8 cellular contexts compared by ENCODE assay signal in the genomic region with DNA sequence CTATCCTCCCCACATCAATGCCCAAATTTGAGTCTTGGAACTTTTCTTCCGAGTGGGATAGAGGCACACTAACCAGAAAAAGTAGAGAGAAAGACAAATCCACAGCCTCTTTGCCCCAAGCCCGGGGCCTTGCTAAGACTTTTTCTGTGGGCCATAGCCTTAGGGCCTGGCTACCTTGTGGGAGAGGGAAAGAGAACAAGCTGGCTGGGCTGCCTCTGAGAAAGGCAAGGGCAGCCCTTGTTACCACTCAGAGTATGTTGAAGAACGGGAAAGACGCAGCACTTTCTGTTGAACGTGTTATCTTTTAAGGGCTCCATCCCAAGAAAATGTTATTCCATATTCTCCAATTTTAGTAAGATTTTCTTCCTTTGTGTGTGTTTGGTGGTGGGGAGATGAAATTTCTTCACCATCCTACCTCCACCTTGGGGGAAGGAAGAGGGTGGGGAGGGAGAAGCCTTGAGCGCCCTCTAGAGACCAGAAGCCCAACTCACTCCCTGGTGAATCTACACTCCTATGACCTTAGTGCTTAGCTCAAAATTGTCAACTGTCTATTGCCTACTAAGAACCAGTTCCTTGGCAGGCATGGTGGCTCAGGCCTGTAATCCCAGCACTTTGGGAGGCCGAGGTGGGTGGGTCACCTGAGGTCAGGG. TPM values are rescaled to one million over a fixed set of nuclear protein-coding genes. Genes with fewer than 3 reads are reported as not detected.
DNase-seq lines count a peak whose midpoint lies in the region; ATAC-seq and TF ChIP-seq lines count a peak whose summit lies in the region.

No MANE protein-coding gene starts in this region.

- TF ChIP-seq RAD21 in liver (IDR thresholded peaks at IDR 0.05), result peak in 1 of 2 donors; percentile 43

- H3K4me1 ChIP-seq in A673 (ENCODE audit: insufficient read depth, low read length, poor library complexity, severe bottlenecking) (no peaks in the 10 kb centered on the region), liver (ENCODE audit: control insufficient read depth in 4 of 4, insufficient read depth in 4 of 4, low read length in 3 of 4) (peaks cover 0 to 12% (median 6%) of the 10 kb centered on the region in 4 donors), suprapubic skin (peaks cover 13% of the 10 kb centered on the region), left lung (peaks cover 0 to 36% of the 10 kb centered on the region in 2 donors)

- TF ChIP-seq CTCF in A673 (conservative IDR thresholded peaks at IDR 0.05; ENCODE audit: low read depth, low read length) (peak; percentile 68), GM10248 (IDR thresholded peaks at IDR 0.05; ENCODE audit: control extremely low read depth, extremely low read depth, low read depth, missing control alignments) (peak; percentile 37), liver (IDR thresholded peaks at IDR 0.05; ENCODE audit: low read depth, low read length, missing input control) (peak; percentile 13), suprapubic skin (IDR thresholded peaks at IDR 0.05) (peak in 1 of 2 donors; percentile 42), left lung (IDR thresholded peaks at IDR 0.05) (peak in 1 of 2 donors; percentile 22)

- peaks cover 25% of the 10 kb centered on the region for H3K36me3 ChIP-seq in A673 (ENCODE audit: insufficient read depth, low read length, poor library complexity, severe bottlenecking)
- H3K36me3 ChIP-seq in liver (ENCODE audit: control insufficient read depth in 4 of 4, insufficient read depth in 3 of 4, low read depth in 1 of 4, low read length in 3 of 4), result peaks cover 0 to 2% (median 0%) of the 10 kb centered on the region in 4 donors
- no peaks in the 10 kb centered on the region for H3K36me3 ChIP-seq in suprapubic skin
- peaks cover 0 to 6% of the 10 kb centered on the region in 2 donors for H3K36me3 ChIP-seq in left lung

- H3K27ac ChIP-seq in A673 (ENCODE audit: low read depth, low read length, poor library complexity, severe bottlenecking) (no peak overlapping the region), liver (ENCODE audit: low read depth in 1 of 2, low read length in 2 of 2) (no peak overlapping the region), suprapubic skin (no peak overlapping the region), left lung (peak overlapping the region in 1 of 2 donors; percentile 24)

- CTCF ChIA-PET in A673 (lab: Charles Lee) (interaction anchor here (0.8 to 0.9 kb wide), 2 partner anchors 13 to 222 kb away, joined by 3 to 4 read pairs; no protein-coding TSS in a partner anchor), GM10248 (lab: Yijun Ruan, JAX) (interaction anchor here (0.9 to 2.9 kb wide), 7 partner anchors 12 to 222 kb away, joined by 3 to 13 read pairs (median 3); no protein-coding TSS in a partner anchor)

- POLR2A ChIA-PET in A673 (lab: Charles Lee; ENCODE audit: low non-redundant PET), result interaction anchor here (0.7 kb wide), 1 partner anchor 14 kb away, joined by 3 read pairs; no protein-coding TSS in a partner anchor
- POLR2A ChIA-PET in GM10248 (lab: Yijun Ruan, JAX), result interaction anchor here (0.7 kb wide), 1 partner anchor 87 kb away, joined by 3 read pairs; no protein-coding TSS in a partner anchor

- no peak for TF ChIP-seq EP300 in suprapubic skin (IDR thresholded peaks at IDR 0.05)

- no peak for TF ChIP-seq POLR2A in suprapubic skin (IDR thresholded peaks at IDR 0.05)

- 85% methylated on average over 7 of the region's 7 CpGs for WGBS in liver
- 85% methylated on average over 7 of the region's 7 CpGs for WGBS in suprapubic skin

- no peaks in the 10 kb centered on the region for H3K27me3 ChIP-seq in A673 (replicated peaks; ENCODE audit: insufficient read depth, low read depth, low read length, poor library complexity)
- H3K27me3 ChIP-seq in liver (ENCODE audit: control insufficient read depth in 4 of 4, insufficient read depth in 4 of 4, low read length in 3 of 4), result no peaks in the 10 kb centered on the region
- H3K27me3 ChIP-seq in suprapubic skin, result no peaks in the 10 kb centered on the region
- H3K27me3 ChIP-seq in left lung, result no peaks in the 10 kb centered on the region

- no peak for ATAC-seq in left lung

- intact Hi-C loops in A673 (cut with micrococcal nuclease; ENCODE audit: unreplicated experiment) (no loop called here), left lung (cut with DNase I) (no loop called here)

- no TSS peak for BruUV-seq in A673 (replicated peaks; lab: Mats Ljungman, UMichigan)

- H3K4me3 ChIP-seq in A673 (ENCODE audit: low read depth, low read length, poor library complexity, severe bottlenecking) (no peak overlapping the region), liver (ENCODE audit: low read depth in 1 of 3, low read length in 3 of 3) (no peak overlapping the region), suprapubic skin (no peak overlapping the region), left lung (no peak overlapping the region)

- no peak overlapping the region for H3K9ac ChIP-seq in liver (ENCODE audit: low read depth in 1 of 2, low read length in 2 of 2)

- no peaks in the 10 kb centered on the region for H3K9me3 ChIP-seq in A673 (ENCODE audit: low read depth, low read length, poor library complexity, severe bottlenecking)
- no peaks in the 10 kb centered on the region for H3K9me3 ChIP-seq in liver (ENCODE audit: control insufficient read depth in 4 of 4, low read length in 3 of 4)
- H3K9me3 ChIP-seq in suprapubic skin, result no peaks in the 10 kb centered on the region
- H3K9me3 ChIP-seq in left lung, result no peaks in the 10 kb centered on the region

- DNase-seq in A673 (ENCODE audit: low spot score), result peak; percentile 63
- peak; percentile 46 for DNase-seq in GM10248 (ENCODE audit: extremely low spot score)
- peak; percentile 12 for DNase-seq in NCI-H82 treated with DMSO at 0.1 percent for 48 hours (lab: John Stamatoyannopoulos, UW; ENCODE audit: unreplicated experiment)
- peak; percentile 38 for DNase-seq in activated naive CD4-positive, alpha-beta T cell treated with anti-CD3 and anti-CD28 coated beads, Interleukin-2, amount 50 U/mL, for 16 hours
- no peak for DNase-seq in NCI-H1105 treated with DMSO at 0.1 percent for 48 hours (lab: John Stamatoyannopoulos, UW)
- no peak for DNase-seq in suprapubic skin (ENCODE audit: low spot score in 2 of 2)
- no peak for DNase-seq in left lung

TF ChIP-seq in liver, 16 proteins besides CTCF, POLR2A, EP300 and RAD21:
- TF ChIP-seq YY1 (IDR thresholded peaks at IDR 0.05) (no peak), FOXA2 (IDR thresholded peaks at IDR 0.05) (no peak), HNF4A (conservative IDR thresholded peaks at IDR 0.05) (no peak), TAF1 (conservative IDR thresholded peaks at IDR 0.05) (no peak), EGR1 (IDR thresholded peaks at IDR 0.05; ENCODE audit: low read depth in 2 of 2) (no peak), JUND (IDR thresholded peaks at IDR 0.05) (no peak), SP1 (IDR thresholded peaks at IDR 0.05) (no peak), FOXA1 (IDR thresholded peaks at IDR 0.05) (no peak), RXRA (IDR thresholded peaks at IDR 0.05) (no peak), MAX (IDR thresholded peaks at IDR 0.05) (no peak), NR2F2 (IDR thresholded peaks at IDR 0.05) (no peak)
- TF ChIP-seq, protein P1, sequence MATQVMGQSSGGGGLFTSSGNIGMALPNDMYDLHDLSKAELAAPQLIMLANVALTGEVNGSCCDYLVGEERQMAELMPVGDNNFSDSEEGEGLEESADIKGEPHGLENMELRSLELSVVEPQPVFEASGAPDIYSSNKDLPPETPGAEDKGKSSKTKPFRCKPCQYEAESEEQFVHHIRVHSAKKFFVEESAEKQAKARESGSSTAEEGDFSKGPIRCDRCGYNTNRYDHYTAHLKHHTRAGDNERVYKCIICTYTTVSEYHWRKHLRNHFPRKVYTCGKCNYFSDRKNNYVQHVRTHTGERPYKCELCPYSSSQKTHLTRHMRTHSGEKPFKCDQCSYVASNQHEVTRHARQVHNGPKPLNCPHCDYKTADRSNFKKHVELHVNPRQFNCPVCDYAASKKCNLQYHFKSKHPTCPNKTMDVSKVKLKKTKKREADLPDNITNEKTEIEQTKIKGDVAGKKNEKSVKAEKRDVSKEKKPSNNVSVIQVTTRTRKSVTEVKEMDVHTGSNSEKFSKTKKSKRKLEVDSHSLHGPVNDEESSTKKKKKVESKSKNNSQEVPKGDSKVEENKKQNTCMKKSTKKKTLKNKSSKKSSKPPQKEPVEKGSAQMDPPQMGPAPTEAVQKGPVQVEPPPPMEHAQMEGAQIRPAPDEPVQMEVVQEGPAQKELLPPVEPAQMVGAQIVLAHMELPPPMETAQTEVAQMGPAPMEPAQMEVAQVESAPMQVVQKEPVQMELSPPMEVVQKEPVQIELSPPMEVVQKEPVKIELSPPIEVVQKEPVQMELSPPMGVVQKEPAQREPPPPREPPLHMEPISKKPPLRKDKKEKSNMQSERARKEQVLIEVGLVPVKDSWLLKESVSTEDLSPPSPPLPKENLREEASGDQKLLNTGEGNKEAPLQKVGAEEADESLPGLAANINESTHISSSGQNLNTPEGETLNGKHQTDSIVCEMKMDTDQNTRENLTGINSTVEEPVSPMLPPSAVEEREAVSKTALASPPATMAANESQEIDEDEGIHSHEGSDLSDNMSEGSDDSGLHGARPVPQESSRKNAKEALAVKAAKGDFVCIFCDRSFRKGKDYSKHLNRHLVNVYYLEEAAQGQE (IDR thresholded peaks at IDR 0.05), result no peak

RNA-seq across cellular contexts. Expression of gene NRF1, which starts 3.9 kb away (rescaled TPM):
- total RNA-seq in A673 (2021) (28.7 and 30.2 TPM in 2 replicates), liver (10 to 100 TPM in 1 of 2 donors, 1 to 10 TPM in 1; 8.5 to 14.8 TPM), suprapubic skin (10 to 100 TPM; 11.7 to 33.2 (median 15.5) TPM), left lung (10 to 100 TPM; 11.4 to 14.0 TPM)
- 1 to 10 TPM; 1.3 to 2.2 TPM for polyA plus RNA-seq in liver

Comparison
In these comparisons a context has a peak if more than half of its experiments do, and no peak if none do; other contexts are left out.
1. DNase-seq: peak in A673 (single experiment), GM10248 (single experiment), NCI-H82 treated with DMSO at 0.1 percent for 48 hours (single experiment) and activated naive CD4-positive, alpha-beta T cell treated with anti-CD3 and anti-CD28 coated beads, Interleukin-2, amount 50 U/mL, for 16 hours (single experiment); none in NCI-H1105 treated with DMSO at 0.1 percent for 48 hours (single experiment), suprapubic skin (0 of 2) and left lung (0 of 2).